Comparison of ENCODE assay signal across 20 cellular contexts in the genomic region with DNA sequence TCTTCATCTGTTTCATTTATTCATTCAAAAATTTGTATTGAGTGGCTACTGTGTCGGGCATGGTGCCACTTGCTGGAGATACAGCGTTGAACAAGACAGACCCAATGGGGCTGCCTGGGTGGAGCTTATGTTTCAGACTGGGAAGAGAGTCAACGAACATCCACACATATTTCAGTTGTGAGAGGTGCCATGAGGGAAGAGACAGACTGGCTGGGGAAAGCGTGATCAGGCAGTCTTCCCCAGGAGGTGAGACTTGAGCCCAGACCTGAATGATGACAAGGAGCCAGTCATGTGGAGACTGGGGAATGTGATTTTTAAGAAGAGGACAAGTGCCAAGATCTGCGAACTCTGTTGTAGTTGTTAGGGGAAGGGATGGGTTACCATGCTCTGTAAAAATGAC.
"Had no signal": no experiment of that assay in that cellular context is flagged by ENCODE, and none has a peak within 500 bp of the region (broad histone marks: within the 10 kb centered on the region; RNA-seq: fewer than 3 reads in every experiment).

No MANE protein-coding gene starts in this region.

- H3K27ac ChIP-seq: esophagus muscularis mucosa, gastroesophageal sphincter, hepatocyte, prostate gland, thyroid gland, WERI-Rb-1 had no signal

- H3K4me3 Mint-ChIP-seq: activated naive CD8-positive, alpha-beta T cell; central memory CD8-positive, alpha-beta T cell; nephron had no signal

- H3K4me3 ChIP-seq: esophagus muscularis mucosa, gastroesophageal sphincter, hepatocyte, lung, prostate gland, thyroid gland had no signal

- H3K9me3 Mint-ChIP-seq: central memory CD8-positive, alpha-beta T cell; nephron had no signal

- ATAC-seq: gastroesophageal sphincter, left colon had no signal

- H3K4me1 ChIP-seq: prostate gland had no signal

- H3K36me3 ChIP-seq: esophagus muscularis mucosa, gastroesophageal sphincter, prostate gland, thyroid gland, WERI-Rb-1 had no signal

- H3K4me2 ChIP-seq: hepatocyte had no signal

- DNase-seq: activated CD4-positive, alpha-beta T cell treated with anti-CD3 and anti-CD28 coated beads, Interleukin-2, amount 50 U/mL, for 4 hours; activated T-cell treated with anti-CD3 and anti-CD28 coated beads for 4 hours; effector CD8-positive, alpha-beta T cell; islet precursor cell; left colon; midbrain; nucleus accumbens; right cardiac atrium; stimulated activated CD4-positive, alpha-beta T cell treated with anti-CD3 and anti-CD28 coated beads, Interleukin-2, amount 100 ng/mL, for 24 hours; stimulated activated naive CD4-positive, alpha-beta T cell treated with Interleukin-2 at 50 U/mL for 16 hours; thyroid gland; WERI-Rb-1 had no signal

- H3K27me3 Mint-ChIP-seq: activated naive CD8-positive, alpha-beta T cell; central memory CD8-positive, alpha-beta T cell had no signal

- H2AFZ ChIP-seq: hepatocyte had no signal

- H3K27ac Mint-ChIP-seq: activated naive CD8-positive, alpha-beta T cell; nephron had no signal

- H3K27me3 ChIP-seq: esophagus muscularis mucosa, gastroesophageal sphincter, hepatocyte, thyroid gland had no signal

- H3K9me3 ChIP-seq: esophagus muscularis mucosa, gastroesophageal sphincter, prostate gland, thyroid gland had no signal
